2 cellular contexts compared by ENCODE assay signal in genomic region chr9:101400120-101400519, GRCh38.
TF ChIP-seq lines count a peak whose summit lies in the region.

No MANE protein-coding gene starts in this region.

TF ChIP-seq in SK-N-SH, 30 proteins besides CTCF, POLR2A, EP300 and RAD21 (continued from another document):
- TF ChIP-seq IRF3 (IDR thresholded peaks at IDR 0.05; ENCODE audit: low read depth, low read length) (no peak), EZH2phosphoT487 (IDR thresholded peaks at IDR 0.05; ENCODE audit: borderline replicate concordance, low read depth) (no peak), YY1 (IDR thresholded peaks at IDR 0.05; ENCODE audit: low read depth) (no peak)
- TF ChIP-seq, protein P1, sequence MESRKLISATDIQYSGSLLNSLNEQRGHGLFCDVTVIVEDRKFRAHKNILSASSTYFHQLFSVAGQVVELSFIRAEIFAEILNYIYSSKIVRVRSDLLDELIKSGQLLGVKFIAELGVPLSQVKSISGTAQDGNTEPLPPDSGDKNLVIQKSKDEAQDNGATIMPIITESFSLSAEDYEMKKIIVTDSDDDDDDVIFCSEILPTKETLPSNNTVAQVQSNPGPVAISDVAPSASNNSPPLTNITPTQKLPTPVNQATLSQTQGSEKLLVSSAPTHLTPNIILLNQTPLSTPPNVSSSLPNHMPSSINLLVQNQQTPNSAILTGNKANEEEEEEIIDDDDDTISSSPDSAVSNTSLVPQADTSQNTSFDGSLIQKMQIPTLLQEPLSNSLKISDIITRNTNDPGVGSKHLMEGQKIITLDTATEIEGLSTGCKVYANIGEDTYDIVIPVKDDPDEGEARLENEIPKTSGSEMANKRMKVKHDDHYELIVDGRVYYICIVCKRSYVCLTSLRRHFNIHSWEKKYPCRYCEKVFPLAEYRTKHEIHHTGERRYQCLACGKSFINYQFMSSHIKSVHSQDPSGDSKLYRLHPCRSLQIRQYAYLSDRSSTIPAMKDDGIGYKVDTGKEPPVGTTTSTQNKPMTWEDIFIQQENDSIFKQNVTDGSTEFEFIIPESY (IDR thresholded peaks at IDR 0.05; ENCODE audit: borderline replicate concordance, low read depth), result no peak

TF ChIP-seq in SK-N-SH treated with all-trans-retinoic acid at 6 μM for 48 hours, 23 proteins besides CTCF, POLR2A, EP300 and RAD21 (continued from another document):
- no peak for TF ChIP-seq ARNTL (CRISPR knock-in tag; IDR thresholded peaks at IDR 0.05; ENCODE audit: borderline replicate concordance, low read depth)
- no peak for TF ChIP-seq SNAI2 (CRISPR knock-in tag; IDR thresholded peaks at IDR 0.05)
- TF ChIP-seq GLIS3 (CRISPR knock-in tag; IDR thresholded peaks at IDR 0.05), result no peak
